ENCODE assay signal across 2 cellular contexts in genomic region chr19:4144666-4145261, GRCh38.
TF ChIP-seq lines count a peak whose summit lies in the region.

No MANE protein-coding gene starts in this region.

TF ChIP-seq in SK-N-SH, 30 proteins besides CTCF, POLR2A, EP300 and RAD21 (continued from another document):
- no peak for TF ChIP-seq PBX3 (IDR thresholded peaks at IDR 0.05)
- TF ChIP-seq TEAD4 (IDR thresholded peaks at IDR 0.05; ENCODE audit: borderline replicate concordance, insufficient read depth) = no peak
- no peak for TF ChIP-seq REST (IDR thresholded peaks at IDR 0.05; ENCODE audit: low read depth, low read length)

TF ChIP-seq in SK-N-SH treated with all-trans-retinoic acid at 6 μM for 48 hours, 23 proteins besides CTCF, POLR2A, EP300 and RAD21 (continued from another document):
- TF ChIP-seq TSHZ2 (CRISPR knock-in tag; IDR thresholded peaks at IDR 0.05) (no peak), PPARA (CRISPR knock-in tag; IDR thresholded peaks at IDR 0.05; ENCODE audit: borderline replicate concordance) (no peak), ISL1 (CRISPR knock-in tag; IDR thresholded peaks at IDR 0.05) (no peak), BACH2 (CRISPR knock-in tag; IDR thresholded peaks at IDR 0.05; ENCODE audit: borderline replicate concordance) (no peak)
